9 cellular contexts compared by ENCODE assay signal in the genomic region with DNA sequence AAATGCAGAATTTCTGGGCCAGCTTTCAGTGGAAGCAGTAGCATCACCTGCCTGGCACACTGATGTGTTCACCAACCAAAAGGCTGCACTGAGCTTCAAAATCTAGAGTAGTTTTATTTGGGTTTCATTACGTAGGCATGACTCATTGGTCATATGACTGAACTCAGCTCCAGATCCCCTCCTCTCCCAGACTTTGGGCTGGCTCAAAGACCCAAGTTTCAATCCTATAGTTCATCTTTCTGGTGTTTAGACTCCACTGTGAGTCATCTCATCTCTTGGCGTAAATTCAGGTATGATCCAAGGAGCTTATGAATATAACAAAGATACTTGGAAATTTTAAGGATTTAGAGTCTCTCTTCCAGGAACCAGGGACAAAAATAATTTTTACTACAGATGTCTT. TPM values are rescaled to one million over a fixed set of nuclear protein-coding genes. Genes with fewer than 3 reads are reported as not detected.
A peak's percentile ranks its signal among the peaks of the same experiment; 100 is the strongest.
DNase-seq lines count a peak whose midpoint lies in the region; ATAC-seq lines count a peak whose summit lies in the region.
"Had no signal": no experiment of that assay in that cellular context is flagged by ENCODE, and none has a peak within 500 bp of the region (broad histone marks: within the 10 kb centered on the region; RNA-seq: fewer than 3 reads in every experiment).

No MANE protein-coding gene starts in this region.

- peak; percentile 70 to 76 for ATAC-seq in activated T-cell treated with anti-CD3 and anti-CD28 coated beads, Interleukin-2, amount 50 U/mL, for 72 hours (replicated peaks in 1 of 2)
- ATAC-seq in GM18858 (IDR thresholded peaks at IDR 0.05; ENCODE audit: unreplicated experiment) (no peak), HG02938 (IDR thresholded peaks at IDR 0.05; ENCODE audit: unreplicated experiment) (no peak)

- no peaks in the 10 kb centered on the region for H3K27me3 ChIP-seq in effector memory CD4-positive, alpha-beta T cell (replicated peaks; ENCODE audit: control insufficient read depth, insufficient read depth, low read length, poor library complexity, severe bottlenecking)

- H3K27me3 Mint-ChIP-seq in activated T-cell treated with anti-CD3 and anti-CD28 coated beads, Interleukin-2, amount 50 U/mL, for 72 hours (ENCODE audit: low read depth): no peaks in the 10 kb centered on the region

- DNase-seq in activated T-cell treated with anti-CD3 and anti-CD28 coated beads, Interleukin-2, amount 50 U/mL, for 72 hours: peak in 1 of 2 donors; percentile 7
- DNase-seq in activated T-cell treated with anti-CD3 and anti-CD28 coated beads, Interleukin-2, amount 50 U/mL, for 48 hours: no peak
- DNase-seq in SW480 (ENCODE audit: low spot score) (peak; percentile 62), glomerular visceral epithelial cell (ENCODE audit: extremely low spot score) (peak; percentile 70), superior temporal gyrus (ENCODE audit: extremely low spot score) (peak; percentile 64)
- DNase-seq in effector memory CD4-positive, alpha-beta T cell: no peak

- no peak overlapping the region for H3K4me3 Mint-ChIP-seq in activated T-cell treated with anti-CD3 and anti-CD28 coated beads, Interleukin-2, amount 50 U/mL, for 72 hours

- H3K4me1 Mint-ChIP-seq in activated T-cell treated with anti-CD3 and anti-CD28 coated beads, Interleukin-2, amount 50 U/mL, for 72 hours (ENCODE audit: low read depth): peaks cover 9% of the 10 kb centered on the region

- peaks cover 21% of the 10 kb centered on the region for H3K36me3 ChIP-seq in effector memory CD4-positive, alpha-beta T cell (ENCODE audit: control insufficient read depth, insufficient read depth, low read length)

- no peak overlapping the region for H3K27ac ChIP-seq in effector memory CD4-positive, alpha-beta T cell (ENCODE audit: insufficient read depth, low read length, poor library complexity, severe bottlenecking)

- peaks cover 0 to 4% of the 10 kb centered on the region in 2 donors for H3K36me3 Mint-ChIP-seq in activated T-cell treated with anti-CD3 and anti-CD28 coated beads, Interleukin-2, amount 50 U/mL, for 72 hours (ENCODE audit: insufficient read depth in 2 of 2)

- H3K4me1 ChIP-seq in effector memory CD4-positive, alpha-beta T cell (ENCODE audit: control insufficient read depth, insufficient read depth, low read length, poor library complexity, severe bottlenecking): no peaks in the 10 kb centered on the region

- H3K27ac Mint-ChIP-seq in activated T-cell treated with anti-CD3 and anti-CD28 coated beads, Interleukin-2, amount 50 U/mL, for 72 hours: peak overlapping the region; percentile 84

- no peaks in the 10 kb centered on the region for H3K9me3 Mint-ChIP-seq in activated T-cell treated with anti-CD3 and anti-CD28 coated beads, Interleukin-2, amount 50 U/mL, for 72 hours

- no peaks in the 10 kb centered on the region for H3K9me3 ChIP-seq in effector memory CD4-positive, alpha-beta T cell (ENCODE audit: control insufficient read depth, low read length)

- no peak overlapping the region for H3K4me3 ChIP-seq in effector memory CD4-positive, alpha-beta T cell (ENCODE audit: insufficient read depth, low read depth, low read length, poor library complexity, severe bottlenecking)
- H3K4me3 ChIP-seq: lung had no signal

RNA-seq across cellular contexts. Expression of gene ZMYM5, which starts 17.7 kb away (rescaled TPM):
- 10 to 100 TPM; 23.6 to 29.0 TPM for total RNA-seq in activated T-cell treated with anti-CD3 and anti-CD28 coated beads, Interleukin-2, amount 50 U/mL, for 72 hours

Comparison
In these comparisons a context has a peak if more than half of its experiments do, and no peak if none do; other contexts are left out.
1. ATAC-seq: peak in activated T-cell treated with anti-CD3 and anti-CD28 coated beads, Interleukin-2, amount 50 U/mL, for 72 hours (2 of 2); none in GM18858 (single experiment) and HG02938 (single experiment).
2. DNase-seq: peak in SW480 (single experiment), glomerular visceral epithelial cell (single experiment) and superior temporal gyrus (single experiment); none in activated T-cell treated with anti-CD3 and anti-CD28 coated beads, Interleukin-2, amount 50 U/mL, for 48 hours (0 of 2) and effector memory CD4-positive, alpha-beta T cell (0 of 3).